In the genomic region with DNA sequence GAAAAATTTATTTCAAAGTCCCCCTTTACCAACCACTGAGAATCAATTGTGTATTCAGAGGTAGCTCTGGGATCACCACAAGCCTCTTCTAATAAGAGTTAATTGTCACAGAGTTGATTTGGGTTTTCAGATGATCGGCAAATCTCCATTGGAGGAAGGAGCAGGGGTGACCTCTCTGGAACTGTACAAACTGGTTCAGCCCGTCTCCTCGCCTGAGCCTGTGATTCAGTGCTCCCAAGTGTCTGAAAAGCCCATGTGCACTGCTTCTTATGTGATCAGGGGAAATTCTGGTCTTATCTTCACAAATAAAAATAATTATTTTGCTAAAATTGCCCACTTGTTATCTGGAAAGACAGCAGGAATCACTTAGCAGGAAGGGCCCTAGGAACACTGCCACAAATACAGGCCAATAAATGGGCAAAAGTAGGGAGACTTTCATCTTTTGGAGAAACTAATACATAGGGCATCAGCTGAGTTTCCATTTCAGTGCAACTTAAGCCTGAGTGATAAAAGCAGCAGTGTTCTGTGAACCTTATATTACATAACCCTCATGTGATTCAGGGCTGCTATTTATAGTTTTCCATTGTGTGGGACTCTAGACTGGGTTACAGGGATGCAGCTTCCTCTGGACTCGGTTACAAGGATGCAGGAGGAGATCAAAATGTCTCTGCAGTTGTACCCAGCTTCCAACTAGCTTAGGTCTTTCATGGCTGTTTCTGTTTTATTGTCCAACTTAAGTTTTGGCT, we compare ENCODE assay signal across 10 cellular contexts. TPM values are rescaled to one million over a fixed set of nuclear protein-coding genes. Genes with fewer than 3 reads are reported as not detected.
DNase-seq lines count a peak whose midpoint lies in the region; ATAC-seq and TF ChIP-seq lines count a peak whose summit lies in the region.
"Had no signal": no experiment of that assay in that cellular context is flagged by ENCODE, and none has a peak within 500 bp of the region (broad histone marks: within the 10 kb centered on the region; RNA-seq: fewer than 3 reads in every experiment).

No MANE protein-coding gene starts in this region.

- intact Hi-C loops in PC-9 (cut with micrococcal nuclease; ENCODE audit: unreplicated experiment) = loop anchor here (10.0 kb wide), 1 partner anchor 334 kb away; no protein-coding TSS in a partner anchor
- intact Hi-C loops in left colon (cut with DNase I, micrococcal nuclease) = no loop called here

- H3K4ac ChIP-seq in neuronal stem cell (ENCODE audit: low read length) = no peak overlapping the region

- WGBS in neuronal stem cell (ENCODE audit: extremely low coverage in 2 of 2, insufficient read length in 2 of 2, insufficient replicate concordance in 1 of 2), 2 donors = no CpG with 5 or more reads among the region's 4 CpGs

- H4K8ac ChIP-seq in neuronal stem cell (ENCODE audit: low read depth, low read length) = no peak overlapping the region

- no peaks in the 10 kb centered on the region for H3K36me3 ChIP-seq in PC-9 (ENCODE audit: low read depth)
- no peaks in the 10 kb centered on the region for H3K36me3 ChIP-seq in osteoblast (ENCODE audit: insufficient read depth, low read length)
- peaks cover 0 to 1% of the 10 kb centered on the region in 2 donors for H3K36me3 ChIP-seq in neuronal stem cell (replicated peaks in 1 of 2; ENCODE audit: control insufficient read depth in 2 of 2, insufficient read depth in 2 of 2, low read length in 2 of 2)

- peak overlapping the region; percentile 55 for H3K4me2 ChIP-seq in PC-9
- peak overlapping the region; percentile 21 for H3K4me2 ChIP-seq in osteoblast (ENCODE audit: insufficient read depth, low read length)
- H3K4me2 ChIP-seq in neuronal stem cell (ENCODE audit: insufficient read depth, low read length, poor library complexity, severe bottlenecking) = no peak overlapping the region

- peaks cover 12% of the 10 kb centered on the region for H3F3A ChIP-seq in PC-9 (ENCODE audit: insufficient read depth, low read depth)

- H3K4me1 ChIP-seq in PC-9 (replicated peaks; ENCODE audit: insufficient read depth) (peaks cover 15% of the 10 kb centered on the region), osteoblast (ENCODE audit: insufficient read depth, low read length) (peaks cover 22% of the 10 kb centered on the region), neuronal stem cell (ENCODE audit: control insufficient read depth in 2 of 2, insufficient read depth in 1 of 2, low read depth in 1 of 2, low read length in 2 of 2) (peaks cover 0 to 9% of the 10 kb centered on the region in 2 donors)

- no peaks in the 10 kb centered on the region for H3K9me3 ChIP-seq in PC-9 (ENCODE audit: insufficient read depth, low read depth)
- H3K9me3 ChIP-seq in osteoblast (ENCODE audit: low read depth, low read length) = no peaks in the 10 kb centered on the region
- no peaks in the 10 kb centered on the region for H3K9me3 ChIP-seq in neuronal stem cell (replicated peaks in 1 of 2; ENCODE audit: control insufficient read depth in 2 of 2, insufficient read depth in 1 of 2, low read depth in 1 of 2, low read length in 2 of 2)

- BruUV-seq in PC-9 (replicated peaks; lab: Mats Ljungman, UMichigan) = no TSS peak

- H3K27me3 ChIP-seq in PC-9 (ENCODE audit: insufficient read depth, low read depth) (no peaks in the 10 kb centered on the region), osteoblast (ENCODE audit: insufficient read depth, low read length) (no peaks in the 10 kb centered on the region), neuronal stem cell (ENCODE audit: control insufficient read depth in 3 of 3, insufficient read depth in 3 of 3, low read depth in 1 of 3, low read length in 3 of 3) (peaks cover 0 to 2% (median 0%) of the 10 kb centered on the region in 3 experiments)

- TF ChIP-seq CTCF in AG09309 (IDR thresholded peaks at IDR 0.05; ENCODE audit: control insufficient read depth, insufficient read depth, low read depth, low read length, missing control alignments) (no peak), PC-9 (conservative IDR thresholded peaks at IDR 0.05) (no peak), foreskin fibroblast (IDR thresholded peaks at IDR 0.05; ENCODE audit: low read depth, low read length) (no peak), osteoblast (IDR thresholded peaks at IDR 0.05; ENCODE audit: extremely low read depth, low read depth, low read length) (no peak)

- peak; percentile 52 for DNase-seq in AG09309 (ENCODE audit: low read depth)
- DNase-seq in PC-9 = peak; percentile 40 to 57
- DNase-seq in foreskin fibroblast = peak; percentile 29 to 35
- peak; percentile 47 for DNase-seq in osteoblast (ENCODE audit: insufficient read length, low spot score, missing footprints)
- no peak for DNase-seq in NCI-H524 treated with DMSO at 0.1 percent for 48 hours (lab: John Stamatoyannopoulos, UW)
- no peak for DNase-seq in neuronal stem cell (ENCODE audit: low spot score)
- no peak for DNase-seq in left colon
- DNase-seq: activated CD8-positive, alpha-beta memory T cell treated with anti-CD3 and anti-CD28 coated beads, Interleukin-2, amount 50 U/mL, for 4 hours; C1 segment of cervical spinal cord had no signal

- ATAC-seq in HG02884 (IDR thresholded peaks at IDR 0.05; ENCODE audit: unreplicated experiment) = no peak
- ATAC-seq in left colon = no peak

- no peaks in the 10 kb centered on the region for H3K79me2 ChIP-seq in PC-9 (ENCODE audit: low read depth)
- H3K79me2 ChIP-seq in osteoblast (ENCODE audit: insufficient read depth, low read length) = no peaks in the 10 kb centered on the region

- H3K9me2 ChIP-seq in PC-9 (ENCODE audit: insufficient read depth) = no peaks in the 10 kb centered on the region

- CTCF ChIA-PET in PC-9 (lab: Charles Lee) = no interaction called here

- H3K4me3 ChIP-seq in AG09309 (ENCODE audit: control insufficient read depth, low read depth, low read length) (no peak overlapping the region), PC-9 (no peak overlapping the region), foreskin fibroblast (ENCODE audit: low read depth in 1 of 2, low read length in 2 of 2) (no peak overlapping the region), osteoblast (ENCODE audit: insufficient read depth, low read length) (no peak overlapping the region), neuronal stem cell (ENCODE audit: low read length in 2 of 2) (no peak overlapping the region)

- H3K79me1 ChIP-seq in neuronal stem cell (ENCODE audit: low read depth, low read length) = no peaks in the 10 kb centered on the region

- H2BK12ac ChIP-seq in neuronal stem cell (ENCODE audit: low read length) = no peak overlapping the region

- no peak overlapping the region for H4K91ac ChIP-seq in neuronal stem cell (ENCODE audit: low read depth, low read length, poor library complexity)

- H3K27ac ChIP-seq in PC-9 (peak overlapping the region; percentile 38), osteoblast (ENCODE audit: low read depth, low read length) (peak overlapping the region; percentile 51), neuronal stem cell (replicated peaks; ENCODE audit: low read length) (no peak overlapping the region)

- no peak overlapping the region for H2BK5ac ChIP-seq in neuronal stem cell (ENCODE audit: low read length)

- no peak overlapping the region for H3K18ac ChIP-seq in neuronal stem cell (ENCODE audit: low read length)

- no peak overlapping the region for H3K23ac ChIP-seq in neuronal stem cell (ENCODE audit: low read depth, low read length, poor library complexity)

- H2BK15ac ChIP-seq in neuronal stem cell (ENCODE audit: low read length) = no peak overlapping the region

- no peak overlapping the region for H3K9ac ChIP-seq in neuronal stem cell (ENCODE audit: low read depth, low read length, poor library complexity)

- no peak overlapping the region for H2AK5ac ChIP-seq in neuronal stem cell (ENCODE audit: low read depth, low read length)

- H2AFZ ChIP-seq in PC-9 = peak overlapping the region; percentile 66
- H2AFZ ChIP-seq in osteoblast (ENCODE audit: low read length) = peak overlapping the region; percentile 45
- H2AFZ ChIP-seq in neuronal stem cell (ENCODE audit: low read length) = no peak overlapping the region

- no peak overlapping the region for H3K14ac ChIP-seq in neuronal stem cell (ENCODE audit: low read length)

- POLR2A ChIA-PET in PC-9 (lab: Charles Lee; ENCODE audit: unreplicated experiment) = no interaction called here

- H4K20me1 ChIP-seq in PC-9 (ENCODE audit: insufficient read depth) = no peaks in the 10 kb centered on the region
- H4K20me1 ChIP-seq in osteoblast (ENCODE audit: insufficient read depth, low read length) = no peaks in the 10 kb centered on the region

- H2BK120ac ChIP-seq in neuronal stem cell (ENCODE audit: low read depth, low read length) = no peak overlapping the region

RNA-seq across cellular contexts. Expression of gene CDK1, which starts 32.3 kb away (rescaled TPM):
- 94.4 and 137 TPM in 2 replicates for total RNA-seq in PC-9 (2021)
- 5.8 and 6.5 TPM in 2 replicates for total RNA-seq in osteoblast
- polyA plus RNA-seq in neuronal stem cell (2013, experiment 1 of 2) = 134 TPM
- 136 TPM for polyA plus RNA-seq in neuronal stem cell (2013, experiment 2 of 2)
- total RNA-seq in left colon = 10 to 100 TPM in 1 of 2 donors, 1 to 10 TPM in 1; 5.9 to 12.9 TPM

Comparison
In these comparisons a context has a peak if more than half of its experiments do, and no peak if none do; other contexts are left out.
1. DNase-seq: peak in AG09309 (single experiment), PC-9 (2 of 2), foreskin fibroblast (2 of 2) and osteoblast (single experiment); none in NCI-H524 treated with DMSO at 0.1 percent for 48 hours (single experiment), neuronal stem cell (single experiment) and left colon (0 of 2).